18 cellular contexts compared by ENCODE assay signal in the genomic region with DNA sequence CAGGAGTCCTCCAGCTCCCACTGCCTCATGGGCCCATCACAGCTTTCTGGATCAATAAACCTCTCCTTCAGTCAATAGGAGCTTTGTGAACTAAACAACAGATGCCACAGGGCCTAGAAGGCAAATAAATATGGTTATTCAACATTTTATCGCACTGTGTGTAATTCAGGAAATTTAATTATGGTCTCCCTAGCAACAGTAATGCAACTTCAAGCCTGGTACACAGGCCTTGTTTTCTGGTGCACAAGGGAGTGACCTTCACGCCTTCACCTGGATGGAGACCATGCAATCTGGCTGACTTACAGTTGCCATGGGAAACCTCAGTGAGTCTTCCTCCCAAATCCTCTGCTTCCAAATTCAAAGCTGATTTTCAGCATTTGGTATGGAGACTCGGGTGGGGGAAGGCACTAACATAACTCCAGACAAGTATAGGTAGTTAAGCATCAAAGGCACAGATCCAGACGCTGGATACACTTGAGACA.
A peak's percentile ranks its signal among the peaks of the same experiment; 100 is the strongest.
DNase-seq lines count a peak whose midpoint lies in the region; ATAC-seq and TF ChIP-seq lines count a peak whose summit lies in the region.
"Had no signal": no experiment of that assay in that cellular context is flagged by ENCODE, and none has a peak within 500 bp of the region (broad histone marks: within the 10 kb centered on the region; RNA-seq: fewer than 3 reads in every experiment).

No MANE protein-coding gene starts in this region.

- peak; percentile 4 for DNase-seq in Ammon's horn (ENCODE audit: low spot score)
- peak; percentile 53 for DNase-seq in COR-L47 (lab: John Stamatoyannopoulos, UW)
- no peak for DNase-seq in HEK293T (ENCODE audit: extremely low spot score)
- DNase-seq in activated naive CD4-positive, alpha-beta T cell treated with anti-CD3 and anti-CD28 coated beads, Interleukin-2, amount 10 ng/mL, durations not matched to agents 7 days and 5 days, result no peak
- DNase-seq: activated B cell treated with CpG ODN at 0.5 μM for 24 hours; CD8-positive, alpha-beta memory T cell; cortex of kidney; HFFc6; MM.1S; NCI-H2107; NCI-H774; SIG-M5; thyroid gland had no signal

- POLR2A ChIA-PET in HEK293T (lab: Yijun Ruan, JAX), result interaction anchor here (2.0 kb wide), 1 partner anchor 8 kb away, joined by 6 read pairs; no protein-coding TSS in a partner anchor

- H3K27me3 Mint-ChIP-seq in brain, result peaks cover 3% of the 10 kb centered on the region
- peaks cover 5% of the 10 kb centered on the region for H3K27me3 Mint-ChIP-seq in nephron (ENCODE audit: low read depth)
- peaks cover 3% of the 10 kb centered on the region for H3K27me3 Mint-ChIP-seq in activated naive CD4-positive, alpha-beta T cell treated with anti-CD3 and anti-CD28 coated beads, Interleukin-2, amount 10 ng/mL, durations not matched to agents 7 days and 5 days

- peak overlapping the region in 4 of 5 experiments; percentile 50 to 84 (median 62) for H3K27ac Mint-ChIP-seq in brain
- peak overlapping the region; percentile 94 to 99 (median 98) for H3K27ac Mint-ChIP-seq in nephron
- H3K27ac Mint-ChIP-seq in activated naive CD4-positive, alpha-beta T cell treated with anti-CD3 and anti-CD28 coated beads, Interleukin-2, amount 10 ng/mL, durations not matched to agents 7 days and 5 days, result no peak overlapping the region
- H3K27ac Mint-ChIP-seq: activated B cell treated with CpG ODN at 0.5 μM for 24 hours; CD8-positive, alpha-beta memory T cell; HFFc6 had no signal

- ATAC-seq in HG02870 (IDR thresholded peaks at IDR 0.05; ENCODE audit: unreplicated experiment) (no peak), GM19324 (IDR thresholded peaks at IDR 0.05; ENCODE audit: low FRiP score, unreplicated experiment) (no peak)
- ATAC-seq: activated naive CD4-positive, alpha-beta T cell treated with anti-CD3 and anti-CD28 coated beads, Interleukin-2, amount 50 U/mL, for 72 hours had no signal

- H3K36me3 Mint-ChIP-seq in brain, result no peaks in the 10 kb centered on the region
- no peaks in the 10 kb centered on the region for H3K36me3 Mint-ChIP-seq in nephron (ENCODE audit: low read depth)
- H3K36me3 Mint-ChIP-seq in activated naive CD4-positive, alpha-beta T cell treated with anti-CD3 and anti-CD28 coated beads, Interleukin-2, amount 10 ng/mL, durations not matched to agents 7 days and 5 days, result no peaks in the 10 kb centered on the region
- H3K36me3 Mint-ChIP-seq: activated naive CD4-positive, alpha-beta T cell treated with anti-CD3 and anti-CD28 coated beads, Interleukin-2, amount 50 U/mL, for 72 hours; CD8-positive, alpha-beta memory T cell had no signal

- TF ChIP-seq CTCF in brain (conservative IDR thresholded peaks at IDR 0.05), result no peak
- TF ChIP-seq CTCF in nephron (IDR thresholded peaks at IDR 0.05; ENCODE audit: unreplicated experiment in 3 of 3), result no peak

- H3K4me3 Mint-ChIP-seq in brain (no peak overlapping the region), nephron (no peak overlapping the region)
- no peak overlapping the region for H3K4me3 Mint-ChIP-seq in activated naive CD4-positive, alpha-beta T cell treated with anti-CD3 and anti-CD28 coated beads, Interleukin-2, amount 10 ng/mL, durations not matched to agents 7 days and 5 days
- H3K4me3 Mint-ChIP-seq: activated B cell treated with CpG ODN at 0.5 μM for 24 hours; CD8-positive, alpha-beta memory T cell; HFFc6 had no signal

- H3K9me3 Mint-ChIP-seq in brain, result peaks cover 0 to 8% (median 0%) of the 10 kb centered on the region in 5 experiments
- H3K9me3 Mint-ChIP-seq in nephron, result no peaks in the 10 kb centered on the region
- no peaks in the 10 kb centered on the region for H3K9me3 Mint-ChIP-seq in activated naive CD4-positive, alpha-beta T cell treated with anti-CD3 and anti-CD28 coated beads, Interleukin-2, amount 10 ng/mL, durations not matched to agents 7 days and 5 days
- H3K9me3 Mint-ChIP-seq: activated B cell treated with CpG ODN at 0.5 μM for 24 hours; activated naive CD4-positive, alpha-beta T cell treated with anti-CD3 and anti-CD28 coated beads, Interleukin-2, amount 50 U/mL, for 72 hours; CD8-positive, alpha-beta memory T cell had no signal

- peaks cover 50% of the 10 kb centered on the region for H3K4me1 Mint-ChIP-seq in brain
- peaks cover 78% of the 10 kb centered on the region for H3K4me1 Mint-ChIP-seq in nephron
- H3K4me1 Mint-ChIP-seq in activated naive CD4-positive, alpha-beta T cell treated with anti-CD3 and anti-CD28 coated beads, Interleukin-2, amount 10 ng/mL, durations not matched to agents 7 days and 5 days, result no peaks in the 10 kb centered on the region
- H3K4me1 Mint-ChIP-seq: activated B cell treated with CpG ODN at 0.5 μM for 24 hours; CD8-positive, alpha-beta memory T cell had no signal

- CTCF ChIA-PET in HEK293T (lab: Yijun Ruan, JAX), result no interaction called here
- CTCF ChIA-PET in activated naive CD4-positive, alpha-beta T cell treated with anti-CD3 and anti-CD28 coated beads, Interleukin-2, amount 10 ng/mL, durations not matched to agents 7 days and 5 days (lab: Charles Lee), result no interaction called here

TF ChIP-seq in HEK293T, 16 proteins besides CTCF, POLR2A, EP300 and RAD21:
- TF ChIP-seq SUZ12 (IDR thresholded peaks at IDR 0.05) (no peak), BHLHE40 (IDR thresholded peaks at IDR 0.05; ENCODE audit: borderline replicate concordance) (no peak), ZNF384 (IDR thresholded peaks at IDR 0.05) (no peak), SP1 (IDR thresholded peaks at IDR 0.05) (no peak), ARNT (IDR thresholded peaks at IDR 0.05) (no peak), CTBP1 (IDR thresholded peaks at IDR 0.05; ENCODE audit: borderline replicate concordance) (no peak), TARDBP (IDR thresholded peaks at IDR 0.05) (no peak), NFRKB (IDR thresholded peaks at IDR 0.05) (no peak), FOXA1 (IDR thresholded peaks at IDR 0.05) (no peak), L3MBTL2 (conservative IDR thresholded peaks at IDR 0.05) (no peak), ELF4 (IDR thresholded peaks at IDR 0.05) (no peak), FOXM1 (IDR thresholded peaks at IDR 0.05; ENCODE audit: borderline replicate concordance) (no peak)

Comparison
In these comparisons a context has a peak if more than half of its experiments do, and no peak if none do; other contexts are left out.
1. DNase-seq: peak in Ammon's horn (single experiment) and COR-L47 (single experiment); none in HEK293T (single experiment) and activated naive CD4-positive, alpha-beta T cell treated with anti-CD3 and anti-CD28 coated beads, Interleukin-2, amount 10 ng/mL, durations not matched to agents 7 days and 5 days (single experiment).